Comparison of ENCODE assay signal across 21 cellular contexts in the genomic region with DNA sequence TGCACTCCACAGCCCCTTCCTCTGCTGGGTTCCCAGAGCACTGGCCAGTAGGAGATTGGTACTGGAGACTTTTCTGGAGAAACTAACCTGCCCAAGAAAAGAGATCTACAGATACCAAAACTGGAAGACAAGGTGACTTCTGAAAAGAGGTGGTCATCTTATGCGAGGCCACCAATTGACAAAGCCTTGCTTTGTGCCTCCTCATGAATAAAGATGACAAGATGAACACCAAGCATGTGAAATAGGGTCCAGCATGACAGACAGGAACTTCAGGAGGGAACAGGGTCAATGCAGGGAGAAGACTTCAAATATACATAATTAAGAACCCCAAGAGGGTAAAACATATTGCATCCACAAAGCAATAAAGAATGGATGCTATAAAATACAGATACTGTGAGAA.
"Had no signal": no experiment of that assay in that cellular context is flagged by ENCODE, and none has a peak within 500 bp of the region (broad histone marks: within the 10 kb centered on the region; RNA-seq: fewer than 3 reads in every experiment).

No MANE protein-coding gene starts in this region.

- H3K4me3 ChIP-seq: SJSA1, SK-N-MC had no signal

- DNase-seq: IMR-90, Kasumi-1, KG1, MM.1S, NCI-H1092 treated with DMSO at 0.1 percent for 48 hours, NCI-H1436, NCI-H187, NCI-H2029, NCI-H2081 treated with DMSO at 0.1 percent for 48 hours, NCI-H2171, NCI-H446, NCI-H510A, NCI-H524 treated with DMSO at 0.1 percent for 48 hours, NCI-H69, NCI-H774, Right ventricle myocardium superior, RPMI8226, SIG-M5 had no signal

- ATAC-seq: HepG2 had no signal

- H3K27me3 ChIP-seq: SJSA1 had no signal

- H3K27ac ChIP-seq: SJSA1, SK-N-MC had no signal

- H3K36me3 ChIP-seq: SJSA1 had no signal

- H3K9me3 ChIP-seq: SJSA1 had no signal
